11 cellular contexts compared by ENCODE assay signal in the genomic region with DNA sequence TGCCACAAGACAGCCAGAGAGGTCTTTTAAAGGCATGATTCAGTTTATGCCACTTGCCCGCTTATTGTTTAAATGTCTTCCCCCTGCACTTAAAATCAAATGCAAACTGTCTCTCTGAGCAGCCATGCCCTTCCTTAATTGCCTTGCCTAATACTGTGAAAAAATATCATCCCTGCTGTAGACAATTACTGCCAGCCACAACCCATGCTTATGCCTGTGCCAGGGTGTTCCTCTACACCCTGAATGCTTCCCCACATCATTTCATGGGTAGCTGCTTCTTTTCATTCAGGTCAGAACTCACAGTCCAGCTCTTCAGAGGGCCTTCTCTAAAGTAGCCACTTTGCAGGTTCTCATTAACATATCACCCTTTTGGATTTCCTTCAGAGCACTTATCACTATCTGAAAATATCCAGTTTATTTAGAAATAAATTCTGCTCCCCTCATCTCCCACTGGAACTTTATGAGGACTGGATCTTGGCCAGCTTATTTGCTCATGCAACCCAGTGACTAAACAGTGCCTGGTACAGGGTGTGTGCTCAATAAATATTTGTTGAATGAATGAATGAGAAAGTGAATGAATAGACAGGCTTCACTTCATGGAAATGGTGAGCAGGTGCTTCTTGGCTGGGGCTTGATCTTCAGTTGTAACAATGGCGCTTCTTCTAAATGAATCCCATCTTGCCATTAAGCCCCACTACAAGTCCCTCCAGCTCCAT.
DNase-seq lines count a peak whose midpoint lies in the region; ATAC-seq and TF ChIP-seq lines count a peak whose summit lies in the region.
"Had no signal": no experiment of that assay in that cellular context is flagged by ENCODE, and none has a peak within 500 bp of the region (broad histone marks: within the 10 kb centered on the region; RNA-seq: fewer than 3 reads in every experiment).

No MANE protein-coding gene starts in this region.

- CTCF ChIA-PET in MCF 10A (lab: Yijun Ruan, JAX) = interaction anchor here (0.6 kb wide), 2 partner anchors 94 to 789 kb away, joined by 3 to 4 read pairs; no protein-coding TSS in a partner anchor

- peak overlapping the region; percentile 60 for H3K27ac Mint-ChIP-seq in MCF 10A (ENCODE audit: low read depth, unreplicated experiment)
- H3K27ac Mint-ChIP-seq: T-cell had no signal

- H3K27me3 Mint-ChIP-seq in MCF 10A (ENCODE audit: insufficient read depth, unreplicated experiment) = no peaks in the 10 kb centered on the region

- H3K36me3 Mint-ChIP-seq in MCF 10A (ENCODE audit: insufficient read depth, unreplicated experiment) = no peaks in the 10 kb centered on the region
- H3K36me3 Mint-ChIP-seq: T-cell had no signal

- no peaks in the 10 kb centered on the region for H3K4me1 ChIP-seq in breast epithelium
- H3K4me1 ChIP-seq in BE2C = no peaks in the 10 kb centered on the region

- H3K27me3 ChIP-seq in breast epithelium = no peaks in the 10 kb centered on the region
- no peaks in the 10 kb centered on the region for H3K27me3 ChIP-seq in BE2C

- ATAC-seq in GM19351 (IDR thresholded peaks at IDR 0.05; ENCODE audit: unreplicated experiment) (no peak), GM21717 (IDR thresholded peaks at IDR 0.05; ENCODE audit: unreplicated experiment) (no peak)
- ATAC-seq: T-cell had no signal

- DNase-seq in MCF 10A (ENCODE audit: unreplicated experiment) (peak; percentile 41), breast epithelium (ENCODE audit: low spot score in 2 of 2) (no peak), NCI-H748 (lab: John Stamatoyannopoulos, UW; ENCODE audit: unreplicated experiment) (peak; percentile 97), fibroblast of mammary gland (ENCODE audit: low read depth) (peak; percentile 60), stromal cell of bone marrow (ENCODE audit: low read depth) (peak; percentile 40), BE2C (no peak)
- DNase-seq: NCI-H1417 treated with DMSO at 0.1 percent for 48 hours; stimulated activated CD4-positive, alpha-beta T cell treated with anti-CD3 and anti-CD28 coated beads, Interleukin-1b, Interleukin-23, amount 100 ng/mL, for 48 hours; T-cell had no signal

- intact Hi-C loops in MCF 10A (cut with micrococcal nuclease) = loop anchor here (2.0 kb wide), 1 partner anchor 59 kb away; no protein-coding TSS in a partner anchor
- intact Hi-C loops in breast epithelium (cut with DNase I; ENCODE audit: low total_unique reads) = no loop called here

- peak overlapping the region; percentile 7 for H3K4me3 Mint-ChIP-seq in MCF 10A (ENCODE audit: unreplicated experiment)
- H3K4me3 Mint-ChIP-seq: T-cell had no signal

- H3K9me3 ChIP-seq in breast epithelium (no peaks in the 10 kb centered on the region), BE2C (no peaks in the 10 kb centered on the region)

- no peaks in the 10 kb centered on the region for H3K9me3 Mint-ChIP-seq in MCF 10A (ENCODE audit: unreplicated experiment)
- H3K9me3 Mint-ChIP-seq: T-cell had no signal

- no peak overlapping the region for H3K27ac ChIP-seq in breast epithelium

- BruUV-seq in MCF 10A (replicated peaks; lab: Mats Ljungman, UMichigan) = no TSS peak

- H3K36me3 ChIP-seq in breast epithelium (no peaks in the 10 kb centered on the region), BE2C (no peaks in the 10 kb centered on the region)

- POLR2A ChIA-PET in MCF 10A (lab: Yijun Ruan, JAX) = interaction anchor here (0.6 to 1.4 kb wide), 2 partner anchors 60 to 128 kb away, joined by 3 read pairs; no protein-coding TSS in a partner anchor

- no peak for TF ChIP-seq POLR2A in breast epithelium (IDR thresholded peaks at IDR 0.05)

- TF ChIP-seq CTCF in MCF 10A (IDR thresholded peaks at IDR 0.05; ENCODE audit: unreplicated experiment) = no peak
- no peak for TF ChIP-seq CTCF in breast epithelium (IDR thresholded peaks at IDR 0.05)
- TF ChIP-seq CTCF in fibroblast of mammary gland (conservative IDR thresholded peaks at IDR 0.05; ENCODE audit: control insufficient read depth, insufficient read depth, low read depth, low read length) = no peak
- TF ChIP-seq CTCF in BE2C (IDR thresholded peaks at IDR 0.05; ENCODE audit: low read depth, low read length) = no peak

- no peak overlapping the region for H3K4me3 ChIP-seq in breast epithelium
- no peak overlapping the region for H3K4me3 ChIP-seq in fibroblast of mammary gland (ENCODE audit: control insufficient read depth, low read depth, low read length)
- H3K4me3 ChIP-seq in BE2C (ENCODE audit: low read depth, low read length) = no peak overlapping the region

- H3K4me1 Mint-ChIP-seq in MCF 10A (ENCODE audit: insufficient read depth, unreplicated experiment) = peaks cover 20% of the 10 kb centered on the region
- H3K4me1 Mint-ChIP-seq: T-cell had no signal

Comparison
In these comparisons a context has a peak if more than half of its experiments do, and no peak if none do; other contexts are left out.
1. DNase-seq: peak in MCF 10A (single experiment), NCI-H748 (single experiment), fibroblast of mammary gland (single experiment) and stromal cell of bone marrow (single experiment); none in breast epithelium (0 of 2) and BE2C (single experiment).